In genomic region chr5:138386290-138386689, GRCh38 we compare ENCODE assay signal across 29 cellular contexts. TPM values are rescaled to one million over a fixed set of nuclear protein-coding genes. Genes with fewer than 3 reads are reported as not detected.
A peak's percentile ranks its signal among the peaks of the same experiment; 100 is the strongest.
DNase-seq lines count a peak whose midpoint lies in the region; ATAC-seq and TF ChIP-seq lines count a peak whose summit lies in the region.
"Had no signal": no experiment of that assay in that cellular context is flagged by ENCODE, and none has a peak within 500 bp of the region (broad histone marks: within the 10 kb centered on the region; RNA-seq: fewer than 3 reads in every experiment).

No MANE protein-coding gene starts in this region.

- TF ChIP-seq CTCF in dorsolateral prefrontal cortex (IDR thresholded peaks at IDR 0.05 in 54 of 56, conservative IDR thresholded peaks at IDR 0.05 in 2 of 56; ENCODE audit: low read depth in 1 of 56, partially characterized antibody in 56 of 56), result no peak
- no peak for TF ChIP-seq CTCF in parathyroid adenoma (IDR thresholded peaks at IDR 0.05)
- no peak for TF ChIP-seq CTCF in WERI-Rb-1 (IDR thresholded peaks at IDR 0.05; ENCODE audit: low read depth, low read length)
- TF ChIP-seq CTCF in GM10266 (IDR thresholded peaks at IDR 0.05; ENCODE audit: control insufficient read depth, insufficient read depth, low read depth, missing control alignments), result no peak

- H2AFZ ChIP-seq in parathyroid adenoma, result no peak overlapping the region
- H2AFZ ChIP-seq: hepatocyte had no signal

- intact Hi-C loops in left cardiac atrium (cut with DNase I), result no loop called here
- intact Hi-C loops in left ventricle myocardium superior (cut with micrococcal nuclease), result no loop called here
- intact Hi-C loops in dorsolateral prefrontal cortex (cut with DNase I), result no loop called here

- DNase-seq in left cardiac atrium (peak; percentile 58), left ventricle myocardium superior (no peak), dorsolateral prefrontal cortex (peak in 4 of 10 donors; percentile 26 to 54 (median 50)), NCI-H2081 (lab: John Stamatoyannopoulos, UW) (no peak), WERI-Rb-1 (no peak), GM10266 (ENCODE audit: extremely low spot score) (no peak)
- DNase-seq in stimulated activated naive CD4-positive, alpha-beta T cell treated with Interleukin-2 at 50 U/mL for 16 hours (lab: John Stamatoyannopoulos, UW), result no peak
- DNase-seq: 8988T; activated CD4-positive, alpha-beta T cell treated with anti-CD3 and anti-CD28 coated beads, Interleukin-2, amount 10 ng/mL, durations not matched to agents 24 days and 14 days; activated gamma-delta T cell treated with Interleukin-2 at 50 U/mL for 16 hours; activated T-cell treated with anti-CD3 and anti-CD28 coated beads, Interleukin-2, amount 50 U/mL, for 24 hours; AML-193; body of pancreas; CD4-positive, alpha-beta memory T cell; effector memory CD4-positive, alpha-beta T cell; EL; foreskin keratinocyte; midbrain; natural killer cell; NCI-H1092; NCI-H1694 treated with DMSO at 0.1 percent for 48 hours; NCI-H524 treated with DMSO at 0.1 percent for 48 hours; PC-3; retina; Right ventricle myocardium superior; stimulated activated CD4-positive, alpha-beta T cell treated with anti-CD3 and anti-CD28 coated beads, Interleukin-2, amount 100 ng/mL, for 24 hours had no signal

- H3K27me3 ChIP-seq in dorsolateral prefrontal cortex, result no peaks in the 10 kb centered on the region
- H3K27me3 ChIP-seq in parathyroid adenoma (ENCODE audit: control insufficient read depth, insufficient read depth, low read length), result no peaks in the 10 kb centered on the region
- no peaks in the 10 kb centered on the region for H3K27me3 ChIP-seq in WERI-Rb-1 (ENCODE audit: insufficient read depth, low read depth, severe bottlenecking)
- H3K27me3 ChIP-seq: body of pancreas, foreskin keratinocyte, hepatocyte had no signal

- H3K4me3 ChIP-seq in dorsolateral prefrontal cortex (peak overlapping the region in 1 of 59 donors; percentile 5), parathyroid adenoma (ENCODE audit: low read depth, low read length) (no peak overlapping the region), WERI-Rb-1 (ENCODE audit: low read depth, low read length) (no peak overlapping the region)
- H3K4me3 ChIP-seq: body of pancreas, hepatocyte had no signal

- H3K79me2 ChIP-seq in parathyroid adenoma, result no peaks in the 10 kb centered on the region
- H3K79me2 ChIP-seq: hepatocyte had no signal

- no peak overlapping the region for H3K4me2 ChIP-seq in parathyroid adenoma (ENCODE audit: low read length)
- H3K4me2 ChIP-seq: hepatocyte had no signal

- H3K9ac ChIP-seq in parathyroid adenoma, result no peak overlapping the region

- no peaks in the 10 kb centered on the region for H3K36me3 ChIP-seq in parathyroid adenoma (ENCODE audit: control insufficient read depth, insufficient read depth, low read length)
- H3K36me3 ChIP-seq in WERI-Rb-1, result peaks cover 66% of the 10 kb centered on the region

- ATAC-seq in left cardiac atrium, result peak in 1 of 2 donors; percentile 60
- ATAC-seq in left ventricle myocardium superior, result no peak
- ATAC-seq: body of pancreas, foreskin keratinocyte, natural killer cell, PC-3 had no signal

- H3K4me1 ChIP-seq in parathyroid adenoma, result peaks cover 17% of the 10 kb centered on the region
- H3K4me1 ChIP-seq: foreskin keratinocyte had no signal

- H3K9me3 ChIP-seq in parathyroid adenoma (ENCODE audit: control insufficient read depth, low read length) (no peaks in the 10 kb centered on the region), WERI-Rb-1 (ENCODE audit: severe bottlenecking) (no peaks in the 10 kb centered on the region)
- H3K9me3 ChIP-seq: body of pancreas had no signal

- H3K27ac ChIP-seq in dorsolateral prefrontal cortex, result peak overlapping the region in 51 of 59 donors; percentile 2 to 85 (median 65)
- peak overlapping the region; percentile 15 for H3K27ac ChIP-seq in parathyroid adenoma
- no peak overlapping the region for H3K27ac ChIP-seq in WERI-Rb-1
- H3K27ac ChIP-seq: body of pancreas, foreskin keratinocyte, hepatocyte, VCaP had no signal

RNA-seq across cellular contexts. Expression of gene KDM3B, which starts 33.8 kb away (rescaled TPM):
- 10 to 100 TPM; 33.9 to 39.8 TPM for total RNA-seq in left cardiac atrium
- 40.8 TPM for total RNA-seq in left ventricle myocardium superior
- 10 to 100 TPM; 50.2 to 81.2 (median 66.4) TPM for total RNA-seq in dorsolateral prefrontal cortex

RNA-seq across cellular contexts. Expression of gene FAM53C, which starts 48.2 kb away (rescaled TPM):
- total RNA-seq in left cardiac atrium (10 to 100 TPM; 17.8 to 20.0 TPM), left ventricle myocardium superior (32.3 TPM), dorsolateral prefrontal cortex (10 to 100 TPM; 31.8 to 57.6 (median 42.1) TPM)

RNA-seq across cellular contexts. Expression of gene REEP2, which starts 52.6 kb away (rescaled TPM):
- total RNA-seq in left cardiac atrium (10 to 100 TPM; 15.6 to 17.0 TPM), left ventricle myocardium superior (6.3 TPM), dorsolateral prefrontal cortex (100 to 1,000 TPM in 119 of 120 experiments, 10 to 100 TPM in 1; 68.4 to 279 (median 196) TPM)
- total RNA-seq: CD4-positive, alpha-beta memory T cell had no signal

RNA-seq across cellular contexts. Expression of gene CDC25C, which starts 54.7 kb away (rescaled TPM):
- under 1 TPM in 1 of 2 donors, not detected in 1; 0.21 TPM for total RNA-seq in left cardiac atrium
- not detected for total RNA-seq in left ventricle myocardium superior
- 1 to 10 TPM in 6 of 120 experiments, under 1 TPM in 37, not detected in 77; 0.23 to 1.5 (median 0.50) TPM for total RNA-seq in dorsolateral prefrontal cortex
- total RNA-seq: body of pancreas; CD4-positive, alpha-beta memory T cell had no signal
